In genomic region chr2:10140841-10141610, GRCh38 we compare ENCODE assay signal across 15 cellular contexts. TPM values are rescaled to one million over a fixed set of nuclear protein-coding genes. Genes with fewer than 3 reads are reported as not detected.
DNase-seq lines count a peak whose midpoint lies in the region; ATAC-seq and TF ChIP-seq lines count a peak whose summit lies in the region.
"Had no signal": no experiment of that assay in that cellular context is flagged by ENCODE, and none has a peak within 500 bp of the region (broad histone marks: within the 10 kb centered on the region; RNA-seq: fewer than 3 reads in every experiment).

No MANE protein-coding gene starts in this region.

- POLR2A ChIA-PET in activated naive CD8-positive, alpha-beta T cell treated with anti-CD3 and anti-CD28 coated beads, Interleukin-2, amount 10 ng/mL, durations not matched to agents 7 days and 5 days (lab: Charles Lee) = interaction anchor here (0.7 to 3.2 kb wide), 9 partner anchors 8 to 307 kb away, joined by 3 to 12 read pairs (median 4); partner anchors contain the start of genes ODC1 and RRM2

- H3K36me3 ChIP-seq in RWPE2 (ENCODE audit: low read depth) (no peaks in the 10 kb centered on the region), thymus (ENCODE audit: control insufficient read depth, insufficient read depth) (peaks cover 47% of the 10 kb centered on the region)
- H3K36me3 ChIP-seq: right atrium auricular region had no signal

- no peaks in the 10 kb centered on the region for H3K27me3 ChIP-seq in RWPE2 (ENCODE audit: insufficient read depth, poor library complexity, severe bottlenecking)
- no peaks in the 10 kb centered on the region for H3K27me3 ChIP-seq in thymus (ENCODE audit: control insufficient read depth, insufficient read depth)
- H3K27me3 ChIP-seq: right atrium auricular region had no signal

- WGBS in thymus = 97% methylated on average over 16 of the region's 16 CpGs

- H3K9me3 Mint-ChIP-seq in activated naive CD8-positive, alpha-beta T cell treated with anti-CD3 and anti-CD28 coated beads, Interleukin-2, amount 10 ng/mL, durations not matched to agents 7 days and 5 days = no peaks in the 10 kb centered on the region
- H3K9me3 Mint-ChIP-seq in activated naive CD8-positive, alpha-beta T cell treated with anti-CD3 and anti-CD28 coated beads for 36 hours = no peaks in the 10 kb centered on the region
- H3K9me3 Mint-ChIP-seq: stimulated activated naive CD8-positive, alpha-beta T cell treated with anti-CD3 and anti-CD28 coated beads, Interleukin-15, amount 100 ng/mL, for 72 hours had no signal

- H3K4me1 Mint-ChIP-seq in activated naive CD8-positive, alpha-beta T cell treated with anti-CD3 and anti-CD28 coated beads, Interleukin-2, amount 10 ng/mL, durations not matched to agents 7 days and 5 days = peaks cover 35% of the 10 kb centered on the region
- H3K4me1 Mint-ChIP-seq in activated naive CD8-positive, alpha-beta T cell treated with anti-CD3 and anti-CD28 coated beads for 36 hours = peaks cover 24% of the 10 kb centered on the region

- ATAC-seq in activated naive CD8-positive, alpha-beta T cell treated with anti-CD3 and anti-CD28 coated beads, Interleukin-2, amount 10 ng/mL, durations not matched to agents 7 days and 5 days (ENCODE audit: low read depth) = no peak
- no peak for ATAC-seq in RWPE2 (ENCODE audit: low read depth)

- no peaks in the 10 kb centered on the region for H3K27me3 Mint-ChIP-seq in activated naive CD8-positive, alpha-beta T cell treated with anti-CD3 and anti-CD28 coated beads, Interleukin-2, amount 10 ng/mL, durations not matched to agents 7 days and 5 days
- H3K27me3 Mint-ChIP-seq in activated naive CD8-positive, alpha-beta T cell treated with anti-CD3 and anti-CD28 coated beads for 36 hours = no peaks in the 10 kb centered on the region
- H3K27me3 Mint-ChIP-seq: stimulated activated naive CD8-positive, alpha-beta T cell treated with anti-CD3 and anti-CD28 coated beads, Interleukin-15, amount 100 ng/mL, for 72 hours had no signal

- no peak overlapping the region for H3K4me3 ChIP-seq in RWPE2 (ENCODE audit: severe bottlenecking)
- H3K4me3 ChIP-seq in epithelial cell of proximal tubule (ENCODE audit: low read depth, low read length) = no peak overlapping the region
- no peak overlapping the region for H3K4me3 ChIP-seq in thymus (ENCODE audit: low read length)
- H3K4me3 ChIP-seq: HAP-1, right atrium auricular region had no signal

- H3K27ac ChIP-seq in RWPE2 (ENCODE audit: poor library complexity, severe bottlenecking) (no peak overlapping the region), thymus (ENCODE audit: low read depth) (peak overlapping the region; percentile 20)
- H3K27ac ChIP-seq: right atrium auricular region had no signal

- H3K4me1 ChIP-seq in RWPE2 (ENCODE audit: insufficient read depth, poor library complexity, severe bottlenecking) (peaks cover 16% of the 10 kb centered on the region), thymus (ENCODE audit: control insufficient read depth, insufficient read depth, low read length) (peaks cover 7% of the 10 kb centered on the region)
- H3K4me1 ChIP-seq: HAP-1 had no signal

- no peak for TF ChIP-seq CTCF in RWPE2 (IDR thresholded peaks at IDR 0.05; ENCODE audit: poor library complexity, severe bottlenecking)
- TF ChIP-seq CTCF in epithelial cell of proximal tubule (conservative IDR thresholded peaks at IDR 0.05; ENCODE audit: low read depth, low read length) = peak; percentile 26

- peaks cover 33% of the 10 kb centered on the region for H3K36me3 Mint-ChIP-seq in activated naive CD8-positive, alpha-beta T cell treated with anti-CD3 and anti-CD28 coated beads, Interleukin-2, amount 10 ng/mL, durations not matched to agents 7 days and 5 days
- peaks cover 35% of the 10 kb centered on the region for H3K36me3 Mint-ChIP-seq in activated naive CD8-positive, alpha-beta T cell treated with anti-CD3 and anti-CD28 coated beads for 36 hours

- peak overlapping the region; percentile 89 for H3K27ac Mint-ChIP-seq in activated naive CD8-positive, alpha-beta T cell treated with anti-CD3 and anti-CD28 coated beads, Interleukin-2, amount 10 ng/mL, durations not matched to agents 7 days and 5 days
- H3K27ac Mint-ChIP-seq in activated naive CD8-positive, alpha-beta T cell treated with anti-CD3 and anti-CD28 coated beads for 36 hours = no peak overlapping the region

- H3K4me3 Mint-ChIP-seq in activated naive CD8-positive, alpha-beta T cell treated with anti-CD3 and anti-CD28 coated beads, Interleukin-2, amount 10 ng/mL, durations not matched to agents 7 days and 5 days = peak overlapping the region; percentile 72
- no peak overlapping the region for H3K4me3 Mint-ChIP-seq in activated naive CD8-positive, alpha-beta T cell treated with anti-CD3 and anti-CD28 coated beads for 36 hours

- H3K9me3 ChIP-seq in RWPE2 (ENCODE audit: severe bottlenecking) (no peaks in the 10 kb centered on the region), thymus (ENCODE audit: control insufficient read depth) (no peaks in the 10 kb centered on the region)
- H3K9me3 ChIP-seq: HAP-1, right atrium auricular region had no signal

- no peak for DNase-seq in activated naive CD8-positive, alpha-beta T cell treated with anti-CD3 and anti-CD28 coated beads, Interleukin-2, amount 10 ng/mL, durations not matched to agents 7 days and 5 days
- no peak for DNase-seq in activated naive CD8-positive, alpha-beta T cell treated with anti-CD3 and anti-CD28 coated beads for 36 hours
- DNase-seq in RWPE2 (ENCODE audit: low spot score) (peak; percentile 34), epithelial cell of proximal tubule (ENCODE audit: low read depth) (no peak), HT-29 (ENCODE audit: low spot score) (no peak), occipital lobe (lab: John Stamatoyannopoulos, UW) (no peak), islet precursor cell (no peak)
- DNase-seq: activated T-cell treated with anti-CD3 and anti-CD28 coated beads for 4 hours; AML-193; NCI-H1436 treated with DMSO at 0.1 percent for 48 hours; NCI-H524; stimulated activated naive CD8-positive, alpha-beta T cell treated with anti-CD3 and anti-CD28 coated beads, Interleukin-15, amount 100 ng/mL, for 72 hours had no signal

RNA-seq across cellular contexts. Expression of gene RRM2, which starts 18.5 kb away (rescaled TPM):
- 100 to 1,000 TPM; 320 to 355 TPM for total RNA-seq in activated naive CD8-positive, alpha-beta T cell treated with anti-CD3 and anti-CD28 coated beads, Interleukin-2, amount 10 ng/mL, durations not matched to agents 7 days and 5 days
- total RNA-seq in activated naive CD8-positive, alpha-beta T cell treated with anti-CD3 and anti-CD28 coated beads for 36 hours = 100 to 1,000 TPM; 414 to 424 TPM
- total RNA-seq in epithelial cell of proximal tubule (214 and 244 TPM in 2 replicates), occipital lobe (4.8 TPM)
- polyA plus RNA-seq in thymus = 4.2 TPM
- total RNA-seq in HT-29 (2014; rRNA removed; shearing (Covaris generic)) = 223 and 264 TPM in 2 replicates

Comparison
In these comparisons a context has a peak if more than half of its experiments do, and no peak if none do; other contexts are left out.
1. RNA of gene RRM2, which starts 18.5 kb away (total RNA-seq): 414 to 424 TPM in activated naive CD8-positive, alpha-beta T cell treated with anti-CD3 and anti-CD28 coated beads for 36 hours, 320 to 355 TPM in activated naive CD8-positive, alpha-beta T cell treated with anti-CD3 and anti-CD28 coated beads, Interleukin-2, amount 10 ng/mL, durations not matched to agents 7 days and 5 days, 223 to 264 TPM in HT-29 and 214 to 244 TPM in epithelial cell of proximal tubule; 4.8 TPM in occipital lobe (single experiment); every median in the first group is over 10 times any median in the second.